ENCODE assay signal across 8 cellular contexts in genomic region chr6:79671605-79672266, GRCh38.
DNase-seq lines count a peak whose midpoint lies in the region; ATAC-seq and FAIRE-seq lines count a peak whose summit lies in the region.

No MANE protein-coding gene starts in this region.

- DNase-seq in RCC 7860 (ENCODE audit: low spot score) (peak; percentile 10), kidney glomerular epithelial cell (lab: John Stamatoyannopoulos, UW) (peak; percentile 46), NCI-H1694 treated with DMSO at 0.1 percent for 48 hours (lab: John Stamatoyannopoulos, UW) (no peak), pons (ENCODE audit: low spot score) (no peak)
- DNase-seq in activated naive CD8-positive, alpha-beta T cell treated with anti-CD3 and anti-CD28 coated beads, Interleukin-2, amount 50 U/mL, for 24 hours = peak; percentile 41
- peak; percentile 5 to 7 for DNase-seq in stimulated activated CD8-positive, alpha-beta memory T cell treated with anti-CD3 and anti-CD28 coated beads, Interleukin-4, amount 100 ng/mL, for 1 hour (ENCODE audit: low read depth in 2 of 2, low spot score in 1 of 2)

- ATAC-seq in GM21367 (IDR thresholded peaks at IDR 0.05; ENCODE audit: unreplicated experiment) (peak; percentile 60), HG02973 (IDR thresholded peaks at IDR 0.05; ENCODE audit: unreplicated experiment) (no peak)
- peak; percentile 94 for ATAC-seq in activated naive CD8-positive, alpha-beta T cell treated with anti-CD3 and anti-CD28 coated beads, Interleukin-2, amount 50 U/mL, for 24 hours

- H3K4me3 Mint-ChIP-seq in activated naive CD8-positive, alpha-beta T cell treated with anti-CD3 and anti-CD28 coated beads, Interleukin-2, amount 50 U/mL, for 24 hours = no peak overlapping the region

- H3K27me3 Mint-ChIP-seq in activated naive CD8-positive, alpha-beta T cell treated with anti-CD3 and anti-CD28 coated beads, Interleukin-2, amount 50 U/mL, for 24 hours = no peaks in the 10 kb centered on the region

- no peak for FAIRE-seq in RCC 7860 (lab: Jason Lieb, UNC)

- no peaks in the 10 kb centered on the region for H3K9me3 Mint-ChIP-seq in activated naive CD8-positive, alpha-beta T cell treated with anti-CD3 and anti-CD28 coated beads, Interleukin-2, amount 50 U/mL, for 24 hours

- no peaks in the 10 kb centered on the region for H3K36me3 Mint-ChIP-seq in activated naive CD8-positive, alpha-beta T cell treated with anti-CD3 and anti-CD28 coated beads, Interleukin-2, amount 50 U/mL, for 24 hours (ENCODE audit: low read depth)

- peaks cover 19% of the 10 kb centered on the region for H3K4me1 Mint-ChIP-seq in activated naive CD8-positive, alpha-beta T cell treated with anti-CD3 and anti-CD28 coated beads, Interleukin-2, amount 50 U/mL, for 24 hours

- peak overlapping the region; percentile 67 for H3K27ac Mint-ChIP-seq in activated naive CD8-positive, alpha-beta T cell treated with anti-CD3 and anti-CD28 coated beads, Interleukin-2, amount 50 U/mL, for 24 hours

Comparison
In these comparisons a context has a peak if more than half of its experiments do, and no peak if none do; other contexts are left out.
1. DNase-seq: peak in RCC 7860 (single experiment), activated naive CD8-positive, alpha-beta T cell treated with anti-CD3 and anti-CD28 coated beads, Interleukin-2, amount 50 U/mL, for 24 hours (single experiment), kidney glomerular epithelial cell (single experiment) and stimulated activated CD8-positive, alpha-beta memory T cell treated with anti-CD3 and anti-CD28 coated beads, Interleukin-4, amount 100 ng/mL, for 1 hour (2 of 2); none in NCI-H1694 treated with DMSO at 0.1 percent for 48 hours (single experiment) and pons (single experiment).